ENCODE assay signal across 9 cellular contexts in genomic region chr4:174214102-174214878, GRCh38.
A peak's percentile ranks its signal among the peaks of the same experiment; 100 is the strongest.
DNase-seq lines count a peak whose midpoint lies in the region; ATAC-seq and TF ChIP-seq lines count a peak whose summit lies in the region.
"Had no signal": no experiment of that assay in that cellular context is flagged by ENCODE, and none has a peak within 500 bp of the region (broad histone marks: within the 10 kb centered on the region; RNA-seq: fewer than 3 reads in every experiment).

No MANE protein-coding gene starts in this region.

- TF ChIP-seq CTCF in AG04450 (IDR thresholded peaks at IDR 0.05; ENCODE audit: low read depth, low read length) (no peak), transverse colon (IDR thresholded peaks at IDR 0.05) (no peak)

- peak overlapping the region; percentile 51 for H3K4me3 Mint-ChIP-seq in activated T-cell treated with anti-CD3 and anti-CD28 coated beads, Interleukin-2, amount 50 U/mL, for 4 hours

- no peak for DNase-seq in AG04450 (ENCODE audit: low read depth, low spot score)
- DNase-seq in activated T-cell treated with anti-CD3 and anti-CD28 coated beads, Interleukin-2, amount 50 U/mL, for 4 hours: no peak
- peak; percentile 35 for DNase-seq in iPS-NIHi11 (ENCODE audit: low spot score)
- DNase-seq in transverse colon: no peak
- DNase-seq in NCI-H2227 (lab: John Stamatoyannopoulos, UW; ENCODE audit: unreplicated experiment): no peak
- DNase-seq in HEK293T (ENCODE audit: extremely low spot score): no peak

- POLR2A ChIA-PET in AG04450 (lab: Yijun Ruan, JAX) (no interaction called here), HEK293T (lab: Yijun Ruan, JAX) (no interaction called here)

- peak; percentile 58 for ATAC-seq in GM21723 (IDR thresholded peaks at IDR 0.05; ENCODE audit: unreplicated experiment)
- peak; percentile 56 to 72 for ATAC-seq in activated T-cell treated with anti-CD3 and anti-CD28 coated beads, Interleukin-2, amount 50 U/mL, for 4 hours
- ATAC-seq in HG03025 (IDR thresholded peaks at IDR 0.05; ENCODE audit: low FRiP score, unreplicated experiment): no peak

- TF ChIP-seq EP300 in transverse colon (IDR thresholded peaks at IDR 0.05; ENCODE audit: low read depth): no peak

- peaks cover 44% of the 10 kb centered on the region for H3K4me1 Mint-ChIP-seq in activated T-cell treated with anti-CD3 and anti-CD28 coated beads, Interleukin-2, amount 50 U/mL, for 4 hours (ENCODE audit: low read depth)

- H3K9me3 ChIP-seq in AG04450 (ENCODE audit: control insufficient read depth, insufficient read depth, low read length): peaks cover 5% of the 10 kb centered on the region; the same call in 1 of the 2 replicates
- H3K9me3 ChIP-seq in transverse colon: no peaks in the 10 kb centered on the region

- 0 out of 2 replicates have a peak overlapping the region, but pooled peaks have one; percentile 10 for H3K4me3 ChIP-seq in AG04450 (ENCODE audit: low read depth, low read length)
- peak overlapping the region in 3 of 4 donors; percentile 8 to 38 (median 8) for H3K4me3 ChIP-seq in transverse colon

- no peaks in the 10 kb centered on the region for H3K36me3 Mint-ChIP-seq in activated T-cell treated with anti-CD3 and anti-CD28 coated beads, Interleukin-2, amount 50 U/mL, for 4 hours (ENCODE audit: insufficient read depth)

- H3K27me3 ChIP-seq in AG04450 (ENCODE audit: control insufficient read depth, insufficient read depth, low read length) (peaks cover 54% of the 10 kb centered on the region), transverse colon (peaks cover 99% of the 10 kb centered on the region)

- CTCF ChIA-PET in AG04450 (lab: Charles Lee): no interaction called here
- CTCF ChIA-PET in HEK293T (lab: Yijun Ruan, JAX): interaction anchor here (0.6 to 1.2 kb wide), 3 partner anchors 10 to 48 kb away, joined by 3 to 8 read pairs (median 3); no protein-coding TSS in a partner anchor

- H3K4me1 ChIP-seq in transverse colon: peaks cover 3 to 37% (median 24%) of the 10 kb centered on the region in 4 donors

- WGBS in transverse colon (ENCODE audit: low coverage in 1 of 2), 2 donors: 16 to 18% methylated on average over 21 to 47 of the region's 47 CpGs

- H3K36me3 ChIP-seq in transverse colon: no peaks in the 10 kb centered on the region

- in situ Hi-C loops in transverse colon (cut with MboI; ENCODE audit: low pct_ligation_motif_present in 1 of 4, low pct_unique_long_range_greater_than_20kb in 1 of 4, low sequenced_read_pairs in 3 of 4): loop anchor here in 1 of 4 donors (25.0 kb wide), 1 partner anchor 98 kb away; no protein-coding TSS in a partner anchor

- TF ChIP-seq POLR2A in transverse colon (IDR thresholded peaks at IDR 0.05): no peak

- H3K27ac ChIP-seq in AG04450 (ENCODE audit: low read depth, low read length): no peak overlapping the region
- H3K27ac ChIP-seq in transverse colon: peak overlapping the region in 1 of 4 donors; percentile 24
- H3K27ac ChIP-seq: skin epidermis had no signal

- intact Hi-C loops in transverse colon (cut with DNase I; ENCODE audit: low total_unique reads): no loop called here

- peaks cover 88% of the 10 kb centered on the region for H3K27me3 Mint-ChIP-seq in activated T-cell treated with anti-CD3 and anti-CD28 coated beads, Interleukin-2, amount 50 U/mL, for 4 hours (ENCODE audit: low read depth)

- H3K9me3 Mint-ChIP-seq in activated T-cell treated with anti-CD3 and anti-CD28 coated beads, Interleukin-2, amount 50 U/mL, for 4 hours: no peaks in the 10 kb centered on the region

TF ChIP-seq in HEK293T, 16 proteins besides CTCF, POLR2A, EP300 and RAD21:
- no peak for TF ChIP-seq FOXA1 (IDR thresholded peaks at IDR 0.05)
- no peak for TF ChIP-seq NFRKB (IDR thresholded peaks at IDR 0.05)
- TF ChIP-seq TARDBP (IDR thresholded peaks at IDR 0.05): no peak
- no peak for TF ChIP-seq LEF1 (IDR thresholded peaks at IDR 0.05; ENCODE audit: borderline replicate concordance)
- no peak for TF ChIP-seq CTBP1 (IDR thresholded peaks at IDR 0.05; ENCODE audit: borderline replicate concordance)
- TF ChIP-seq FOXM1 (IDR thresholded peaks at IDR 0.05; ENCODE audit: borderline replicate concordance): no peak
